ENCODE assay signal across 1 cellular context in the genomic region with DNA sequence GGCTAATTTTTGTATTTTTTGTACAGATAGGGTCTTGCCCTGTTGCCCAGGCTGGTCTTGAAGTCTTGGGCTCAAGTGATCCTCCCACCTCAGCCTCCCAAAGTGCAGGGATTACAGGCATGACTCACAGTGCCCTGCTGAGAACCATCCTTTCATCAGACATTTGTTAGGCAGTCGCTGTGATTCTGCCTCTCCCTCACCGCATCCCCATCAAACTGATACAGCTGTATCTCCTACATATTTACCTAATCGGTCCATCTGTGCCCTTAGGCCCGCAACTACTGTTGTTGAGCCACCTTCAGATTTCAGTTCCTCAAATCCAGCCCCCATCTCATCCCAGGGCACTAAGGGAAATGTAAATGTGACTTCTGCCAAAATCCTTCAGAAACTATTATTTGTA.
TF ChIP-seq lines count a peak whose summit lies in the region.

No MANE protein-coding gene starts in this region.

TF ChIP-seq in HepG2, 621 proteins besides CTCF, POLR2A, EP300 and RAD21:
- TF ChIP-seq FOSL2 (CRISPR knock-in tag; IDR thresholded peaks at IDR 0.05) (0 out of 2 replicates have a peak, but pooled peaks have one; percentile 45), ADNP (CRISPR knock-in tag; IDR thresholded peaks at IDR 0.05) (no peak)
